8 cellular contexts compared by ENCODE assay signal in genomic region chr1:244651956-244652698, GRCh38. TPM values are rescaled to one million over a fixed set of nuclear protein-coding genes. Genes with fewer than 3 reads are reported as not detected.
DNase-seq lines count a peak whose midpoint lies in the region; ATAC-seq, FAIRE-seq and TF ChIP-seq lines count a peak whose summit lies in the region.

No MANE protein-coding gene starts in this region.

- POLR2A ChIA-PET in CD8-positive, alpha-beta memory T cell (lab: Charles Lee): interaction anchor here (1.1 to 2.7 kb wide), 3 partner anchors 183 to 319 kb away, joined by 6 to 27 read pairs (median 13); partner anchors contain the start of genes COX20 and HNRNPU

- 27 to 29% methylated on average over 18 of the region's 18 CpGs for WGBS in esophagus, 2 donors
- 32% methylated on average over 18 of the region's 18 CpGs for WGBS in pancreas, 2 donors

- CTCF ChIA-PET in CD8-positive, alpha-beta memory T cell (lab: Charles Lee): interaction anchor here (0.8 to 2.7 kb wide), 5 partner anchors 9 to 197 kb away, joined by 3 to 7 read pairs (median 4); partner anchors contain the start of gene COX20

- H3K4me3 ChIP-seq in CD8-positive, alpha-beta memory T cell (ENCODE audit: low read length): peak overlapping the region; percentile 60
- H3K4me3 ChIP-seq in esophagus (ENCODE audit: low read depth in 1 of 2, low read length in 2 of 2) (peak overlapping the region; percentile 44 to 57), pancreas (peak overlapping the region in 3 of 4 donors; percentile 24 to 95 (median 41))

- no peak for DNase-seq in CD8-positive, alpha-beta memory T cell
- DNase-seq in OCI-M1 (lab: John Stamatoyannopoulos, UW) (peak; percentile 67), pancreas (no peak)

- H3K27ac Mint-ChIP-seq in CD8-positive, alpha-beta memory T cell: peak overlapping the region; percentile 64 to 93 (median 92)

- peaks cover 0 to 5% (median under 1%) of the 10 kb centered on the region in 3 donors for H3K36me3 Mint-ChIP-seq in CD8-positive, alpha-beta memory T cell

- no peaks in the 10 kb centered on the region for H3K9me3 ChIP-seq in CD8-positive, alpha-beta memory T cell (ENCODE audit: low read length)
- H3K9me3 ChIP-seq in esophagus (ENCODE audit: control insufficient read depth in 2 of 2, insufficient read depth in 1 of 2, low read depth in 1 of 2, low read length in 1 of 2) (no peaks in the 10 kb centered on the region), pancreas (no peaks in the 10 kb centered on the region)

- no peaks in the 10 kb centered on the region for H3K9me3 Mint-ChIP-seq in CD8-positive, alpha-beta memory T cell

- intact Hi-C loops in pancreas (cut with DNase I): no loop called here

- FAIRE-seq in pancreas (lab: Jason Lieb, UNC): no peak

- no peaks in the 10 kb centered on the region for H3K27me3 ChIP-seq in CD8-positive, alpha-beta memory T cell (ENCODE audit: insufficient read depth, low read length, poor library complexity, severe bottlenecking)
- no peaks in the 10 kb centered on the region for H3K27me3 ChIP-seq in esophagus (ENCODE audit: control insufficient read depth in 1 of 2, insufficient read depth in 2 of 2, low read length in 2 of 2)
- no peaks in the 10 kb centered on the region for H3K27me3 ChIP-seq in pancreas

- ATAC-seq in pancreas: no peak
- ATAC-seq in GM21619 (IDR thresholded peaks at IDR 0.05; ENCODE audit: unreplicated experiment): no peak
- ATAC-seq in GM21423 (IDR thresholded peaks at IDR 0.05; ENCODE audit: unreplicated experiment): no peak
- no peak for ATAC-seq in GM18868 (IDR thresholded peaks at IDR 0.05; ENCODE audit: unreplicated experiment)
- ATAC-seq in HG03442 (IDR thresholded peaks at IDR 0.05; ENCODE audit: unreplicated experiment): no peak

- peaks cover 0 to 2% of the 10 kb centered on the region in 2 donors for H3K27me3 Mint-ChIP-seq in CD8-positive, alpha-beta memory T cell

- H3K27ac ChIP-seq in CD8-positive, alpha-beta memory T cell (ENCODE audit: low read depth, low read length): no peak overlapping the region
- H3K27ac ChIP-seq in esophagus (ENCODE audit: low read depth in 2 of 2, low read length in 1 of 2) (peak overlapping the region; percentile 36 to 72), pancreas (peak overlapping the region in 2 of 4 donors; percentile 50 to 95)

- H3K36me3 ChIP-seq in CD8-positive, alpha-beta memory T cell (ENCODE audit: insufficient read depth, low read length): no peaks in the 10 kb centered on the region
- H3K36me3 ChIP-seq in esophagus (ENCODE audit: control insufficient read depth in 2 of 2, insufficient read depth in 2 of 2, low read length in 1 of 2) (no peaks in the 10 kb centered on the region), pancreas (no peaks in the 10 kb centered on the region)

- peaks cover 31% of the 10 kb centered on the region for H3K4me1 ChIP-seq in CD8-positive, alpha-beta memory T cell (ENCODE audit: insufficient read depth, low read length)
- H3K4me1 ChIP-seq in esophagus (ENCODE audit: control insufficient read depth in 2 of 2, insufficient read depth in 2 of 2, low read length in 1 of 2) (no peaks in the 10 kb centered on the region), pancreas (peaks cover 0 to 22% (median 10%) of the 10 kb centered on the region in 3 donors)

- no peak for TF ChIP-seq CTCF in pancreas (IDR thresholded peaks at IDR 0.05)

- H3K4me3 Mint-ChIP-seq in CD8-positive, alpha-beta memory T cell: peak overlapping the region; percentile 45 to 89 (median 85)

- H3K4me1 Mint-ChIP-seq in CD8-positive, alpha-beta memory T cell: peaks cover 12 to 16% (median 13%) of the 10 kb centered on the region in 3 donors

RNA-seq across cellular contexts. Expression of gene DESI2, which starts 0.8 kb away (rescaled TPM):
- 10 to 100 TPM; 32.9 to 33.7 TPM for total RNA-seq in CD8-positive, alpha-beta memory T cell
- 21.4 TPM for polyA plus RNA-seq in CD8-positive, alpha-beta memory T cell
- 1 to 10 TPM; 6.6 to 9.7 TPM for polyA plus RNA-seq in esophagus
- total RNA-seq in pancreas: 10 to 100 TPM in 1 of 6 donors, 1 to 10 TPM in 5; 4.9 to 13.2 (median 8.1) TPM
- 1 to 10 TPM; 5.1 to 5.3 TPM for polyA plus RNA-seq in pancreas
